33 cellular contexts compared by ENCODE assay signal in the genomic region with DNA sequence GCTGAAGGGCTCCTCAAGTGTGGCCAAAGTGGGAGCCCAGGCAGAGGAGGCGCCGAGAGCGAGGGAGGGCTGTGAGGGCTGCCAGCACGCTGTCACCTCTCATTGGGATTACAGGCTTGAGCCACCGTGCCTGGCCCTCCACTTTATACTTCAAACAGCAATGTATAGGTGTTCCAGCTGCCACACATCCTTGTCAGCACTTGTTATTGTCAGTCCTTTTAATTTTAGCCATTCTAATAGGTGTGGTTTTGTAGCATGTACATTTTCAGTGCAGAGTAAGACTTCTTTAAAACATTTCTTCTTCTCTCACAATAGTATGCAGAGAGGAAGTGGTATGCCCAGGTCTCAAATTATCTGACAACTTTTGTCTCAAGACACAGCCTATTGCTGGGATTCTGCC. TPM values are rescaled to one million over a fixed set of nuclear protein-coding genes. Genes with fewer than 3 reads are reported as not detected.
"Had no signal": no experiment of that assay in that cellular context is flagged by ENCODE, and none has a peak within 500 bp of the region (broad histone marks: within the 10 kb centered on the region; RNA-seq: fewer than 3 reads in every experiment).

No MANE protein-coding gene starts in this region.

- H3K4me1 ChIP-seq: colonic mucosa, gastrocnemius medialis, heart right ventricle, left lung, lower lobe of right lung had no signal

- ATAC-seq: effector memory CD8-positive, alpha-beta T cell; gastrocnemius medialis; heart right ventricle; left cardiac atrium; left lung; left ventricle myocardium superior; lower lobe of right lung; mucosa of descending colon had no signal

- H3K4me1 Mint-ChIP-seq: endodermal cell, mesothelial cell of epicardium, naive B cell had no signal

- H3K9me3 Mint-ChIP-seq: dendritic cell treated with granulocyte-macrophage colony-stimulating factor and Interleukin-4, amounts not matched to agents 40 ng/mL and 50 ng/mL, for 4 days; effector memory CD8-positive, alpha-beta T cell had no signal

- H3K36me3 ChIP-seq: colonic mucosa, esophagus squamous epithelium, gastrocnemius medialis, heart right ventricle, left lung, lower lobe of right lung had no signal

- H3K27me3 Mint-ChIP-seq: dendritic cell treated with granulocyte-macrophage colony-stimulating factor and Interleukin-4, amounts not matched to agents 40 ng/mL and 50 ng/mL, for 4 days; effector memory CD8-positive, alpha-beta T cell; naive B cell had no signal

- H3K9me3 ChIP-seq: colonic mucosa, gastrocnemius medialis, left lung, lower lobe of right lung, mucosa of descending colon had no signal

- H3K4me3 Mint-ChIP-seq: dendritic cell treated with granulocyte-macrophage colony-stimulating factor and Interleukin-4, amounts not matched to agents 40 ng/mL and 50 ng/mL, for 4 days; effector memory CD8-positive, alpha-beta T cell; endodermal cell; mesothelial cell of epicardium; naive B cell had no signal

- H3K27ac Mint-ChIP-seq: dendritic cell treated with granulocyte-macrophage colony-stimulating factor and Interleukin-4, amounts not matched to agents 40 ng/mL and 50 ng/mL, for 4 days; effector memory CD8-positive, alpha-beta T cell; endodermal cell; mesothelial cell of epicardium had no signal

- FAIRE-seq: endometrium, islet of Langerhans, keratinocyte had no signal

- DNase-seq: colonic mucosa; cortex of kidney; effector CD8-positive, alpha-beta T cell; effector memory CD8-positive, alpha-beta T cell; endodermal cell; erythroblast; esophagus squamous epithelium; foreskin fibroblast; foreskin melanocyte; gastrocnemius medialis; glutamatergic neuron; head of caudate nucleus; heart right ventricle; hippocampal formation; left cardiac atrium; left lung; left ventricle myocardium superior; lower lobe of right lung; mesenchymal stem cell; mucosa of descending colon; naive B cell had no signal

- H3K27ac ChIP-seq: colonic mucosa, epithelial cell of prostate, esophagus squamous epithelium, gastrocnemius medialis, heart right ventricle, left lung, lower lobe of right lung had no signal

- H3K4me3 ChIP-seq: colonic mucosa, esophagus squamous epithelium, gastrocnemius medialis, heart right ventricle, left lung, lower lobe of right lung, mucosa of descending colon had no signal

- H3K36me3 Mint-ChIP-seq: mesothelial cell of epicardium, naive B cell had no signal

RNA-seq across cellular contexts. Expression of a gene that starts 27.5 kb away (rescaled TPM):
- total RNA-seq: dermis microvascular lymphatic vessel endothelial cell, esophagus mucosa, esophagus squamous epithelium, glomerular endothelial cell, heart right ventricle, left cardiac atrium, left ventricle myocardium superior, lung microvascular endothelial cell, mesenteric fat pad, mesothelial cell of epicardium, myocyte had no signal
- polyA plus RNA-seq: keratinocyte had no signal
